Comparison of ENCODE assay signal across 9 cellular contexts in the genomic region with DNA sequence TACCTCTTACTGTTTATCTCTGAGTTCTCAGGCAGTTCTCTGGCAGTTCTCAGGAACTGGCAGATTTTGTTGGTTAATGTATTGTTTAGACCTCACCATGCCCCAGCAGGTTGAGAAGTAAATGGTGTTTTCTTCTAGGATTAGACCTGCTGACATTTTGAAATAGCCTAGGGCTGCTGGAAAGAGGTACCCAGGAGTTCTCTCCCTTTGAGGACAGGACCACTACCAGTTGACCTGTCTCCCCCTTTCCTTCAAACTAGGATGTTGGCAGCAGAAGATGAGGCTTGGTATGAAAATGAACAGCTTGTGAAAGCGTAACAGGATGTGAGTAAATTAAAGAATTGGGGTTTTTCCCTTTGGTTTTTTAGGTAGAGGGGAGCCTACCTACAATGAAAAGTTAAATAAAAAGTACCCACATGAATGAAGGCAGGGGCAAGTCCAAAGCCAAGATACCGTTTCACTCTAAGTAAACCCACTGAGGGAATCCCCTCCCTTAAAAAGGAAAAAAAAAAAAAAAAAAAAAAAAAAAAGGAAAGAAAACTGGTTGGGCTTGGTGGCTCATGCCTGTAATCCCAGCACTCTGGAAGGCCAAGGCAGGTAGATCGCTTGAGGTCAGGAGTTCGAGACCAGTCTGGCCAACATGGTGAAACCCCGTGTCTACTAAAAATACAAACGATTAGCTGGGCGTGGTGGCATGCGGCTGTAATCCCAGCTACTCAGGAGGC.
A peak's percentile ranks its signal among the peaks of the same experiment; 100 is the strongest.
DNase-seq lines count a peak whose midpoint lies in the region; ATAC-seq, FAIRE-seq and TF ChIP-seq lines count a peak whose summit lies in the region.
"Had no signal": no experiment of that assay in that cellular context is flagged by ENCODE, and none has a peak within 500 bp of the region (broad histone marks: within the 10 kb centered on the region; RNA-seq: fewer than 3 reads in every experiment).

No MANE protein-coding gene starts in this region.

- intact Hi-C loops in pancreas (cut with DNase I) = no loop called here

- ATAC-seq in GM18519 (IDR thresholded peaks at IDR 0.05; ENCODE audit: low FRiP score, unreplicated experiment) (peak; percentile 65), GM21723 (IDR thresholded peaks at IDR 0.05; ENCODE audit: unreplicated experiment) (peak; percentile 74), HG03558 (IDR thresholded peaks at IDR 0.05; ENCODE audit: extremely low read depth, unreplicated experiment) (peak; percentile 64), pancreas (no peak)

- H3K9me3 ChIP-seq in effector memory CD4-positive, alpha-beta T cell (ENCODE audit: control insufficient read depth, low read length) = no peaks in the 10 kb centered on the region
- no peaks in the 10 kb centered on the region for H3K9me3 ChIP-seq in pancreas

- in situ Hi-C loops in ACHN (cut with HindIII; ENCODE audit: low pct_ligation_motif_present, low pct_unique_long_range_greater_than_20kb, low sequenced_read_pairs) = no loop called here

- 88 to 91% methylated on average over 8 of the region's 8 CpGs for WGBS in pancreas, 2 donors

- peaks cover 20% of the 10 kb centered on the region for H3K4me1 ChIP-seq in effector memory CD4-positive, alpha-beta T cell (ENCODE audit: control insufficient read depth, insufficient read depth, low read length, poor library complexity, severe bottlenecking)
- peaks cover 17 to 43% (median 20%) of the 10 kb centered on the region in 3 donors for H3K4me1 ChIP-seq in pancreas

- H3K27ac ChIP-seq in effector memory CD4-positive, alpha-beta T cell (ENCODE audit: insufficient read depth, low read length, poor library complexity, severe bottlenecking) = peak overlapping the region; percentile 88
- H3K27ac ChIP-seq in pancreas = peak overlapping the region in 2 of 4 donors; percentile 38 to 59

- no peak for FAIRE-seq in pancreas (lab: Jason Lieb, UNC)

- H3K27me3 ChIP-seq in effector memory CD4-positive, alpha-beta T cell (replicated peaks; ENCODE audit: control insufficient read depth, insufficient read depth, low read length, poor library complexity, severe bottlenecking) = no peaks in the 10 kb centered on the region
- no peaks in the 10 kb centered on the region for H3K27me3 ChIP-seq in pancreas

- H3K4me3 ChIP-seq in effector memory CD4-positive, alpha-beta T cell (ENCODE audit: insufficient read depth, low read depth, low read length, poor library complexity, severe bottlenecking) = no peak overlapping the region
- no peak overlapping the region for H3K4me3 ChIP-seq in pancreas
- H3K4me3 ChIP-seq: skin epidermis had no signal

- peak; percentile 3 to 17 (median 9) for DNase-seq in effector memory CD4-positive, alpha-beta T cell
- DNase-seq in ACHN = no peak
- no peak for DNase-seq in pancreas
- DNase-seq in D341Med (ENCODE audit: low spot score) = no peak
- DNase-seq in EL = no peak

- no peaks in the 10 kb centered on the region for H3K36me3 ChIP-seq in effector memory CD4-positive, alpha-beta T cell (ENCODE audit: control insufficient read depth, insufficient read depth, low read length)
- no peaks in the 10 kb centered on the region for H3K36me3 ChIP-seq in pancreas

- no peak for TF ChIP-seq CTCF in pancreas (IDR thresholded peaks at IDR 0.05)

Comparison
In these comparisons a context has a peak if more than half of its experiments do, and no peak if none do; other contexts are left out.
1. ATAC-seq: peak in GM18519 (single experiment), GM21723 (single experiment) and HG03558 (single experiment); none in pancreas (0 of 4).
2. DNase-seq: peak in effector memory CD4-positive, alpha-beta T cell (3 of 3); none in ACHN (single experiment), pancreas (0 of 6), D341Med (single experiment) and EL (single experiment).